8 cellular contexts compared by ENCODE assay signal in genomic region chr1:22611530-22611947, GRCh38. TPM values are rescaled to one million over a fixed set of nuclear protein-coding genes. Genes with fewer than 3 reads are reported as not detected.
DNase-seq lines count a peak whose midpoint lies in the region; ATAC-seq and TF ChIP-seq lines count a peak whose summit lies in the region.

No MANE protein-coding gene starts in this region.

- no peak overlapping the region for H3K27ac Mint-ChIP-seq in Calu3 (ENCODE audit: unreplicated experiment)
- H3K27ac Mint-ChIP-seq in mesothelial cell of epicardium: no peak overlapping the region

- peak; percentile 44 for DNase-seq in Calu3
- peak; percentile 42 for DNase-seq in MG63
- DNase-seq in brain pericyte (ENCODE audit: low read depth, low spot score): peak; percentile 18
- peak; percentile 66 to 86 for DNase-seq in mesothelial cell of epicardium (ENCODE audit: low spot score in 2 of 2, unreplicated experiment in 2 of 2)
- DNase-seq in omental fat pad (ENCODE audit: low spot score): no peak
- DNase-seq in superior temporal gyrus (ENCODE audit: extremely low spot score): no peak

- CTCF ChIA-PET in Calu3 (lab: Charles Lee): no interaction called here

- H3K36me3 ChIP-seq in MG63: no peaks in the 10 kb centered on the region

- intact Hi-C loops in Calu3 (cut with micrococcal nuclease; ENCODE audit: unreplicated experiment): no loop called here

- TF ChIP-seq CTCF in Calu3 (IDR thresholded peaks at IDR 0.05; ENCODE audit: unreplicated experiment) (no peak), mesothelial cell of epicardium (IDR thresholded peaks at IDR 0.05; ENCODE audit: unreplicated experiment) (no peak), omental fat pad (IDR thresholded peaks at IDR 0.05) (no peak)

- ATAC-seq in GM21526 (IDR thresholded peaks at IDR 0.05; ENCODE audit: low FRiP score, unreplicated experiment) (no peak), omental fat pad (ENCODE audit: low FRiP score) (no peak), GM18868 (IDR thresholded peaks at IDR 0.05; ENCODE audit: unreplicated experiment) (no peak)

- H3K4me3 Mint-ChIP-seq in Calu3 (ENCODE audit: low read depth, unreplicated experiment) (no peak overlapping the region), mesothelial cell of epicardium (no peak overlapping the region)

- H3K27me3 ChIP-seq in MG63: peaks cover 40% of the 10 kb centered on the region

- H3K27me3 Mint-ChIP-seq in Calu3 (ENCODE audit: unreplicated experiment) (peaks cover 95% of the 10 kb centered on the region), mesothelial cell of epicardium (ENCODE audit: low read depth) (peaks cover 91% of the 10 kb centered on the region)

- no peaks in the 10 kb centered on the region for H3K9me3 ChIP-seq in MG63

- no peak overlapping the region for H3K4me3 ChIP-seq in MG63

- H3K36me3 Mint-ChIP-seq in Calu3 (ENCODE audit: insufficient read depth, unreplicated experiment): no peaks in the 10 kb centered on the region
- H3K36me3 Mint-ChIP-seq in mesothelial cell of epicardium: no peaks in the 10 kb centered on the region

- H3K4me1 Mint-ChIP-seq in Calu3 (ENCODE audit: low read depth, unreplicated experiment) (no peaks in the 10 kb centered on the region), mesothelial cell of epicardium (no peaks in the 10 kb centered on the region)

- no peaks in the 10 kb centered on the region for H3K9me3 Mint-ChIP-seq in Calu3 (ENCODE audit: low read depth, unreplicated experiment)
- H3K9me3 Mint-ChIP-seq in mesothelial cell of epicardium: no peaks in the 10 kb centered on the region

- BruUV-seq in Calu3 (replicated peaks; lab: Mats Ljungman, UMichigan): no TSS peak

RNA-seq across cellular contexts. Expression of gene C1QA, which starts 24.9 kb away (rescaled TPM):
- total RNA-seq in Calu3 (2022) (not detected in 2 replicates), mesothelial cell of epicardium (not detected in 3 replicates), omental fat pad (100 to 1,000 TPM; 273 to 435 (median 364) TPM)
- not detected in 2 replicates for total RNA-seq in MG63 (2014; rRNA removed; shearing (Covaris generic); ENCODE audit: low replicate concordance)

RNA-seq across cellular contexts. Expression of gene C1QC, which starts 31.9 kb away (rescaled TPM):
- total RNA-seq in Calu3 (2022) (not detected in 2 replicates), mesothelial cell of epicardium (not detected in 3 replicates), omental fat pad (100 to 1,000 TPM; 224 to 461 (median 398) TPM)
- total RNA-seq in MG63 (2014; rRNA removed; shearing (Covaris generic); ENCODE audit: low replicate concordance): not detected in 2 replicates

RNA-seq across cellular contexts. Expression of gene C1QB, which starts 41.5 kb away (rescaled TPM):
- total RNA-seq in Calu3 (2022): not detected in 2 replicates
- not detected in 2 replicates for total RNA-seq in MG63 (2014; rRNA removed; shearing (Covaris generic); ENCODE audit: low replicate concordance)
- not detected in 3 replicates for total RNA-seq in mesothelial cell of epicardium
- 1,000 to 10,000 TPM in 1 of 4 donors, 100 to 1,000 TPM in 3; 692 to 1,052 (median 953) TPM for total RNA-seq in omental fat pad

RNA-seq across cellular contexts. Expression of gene EPHA8, which starts 48.2 kb away (rescaled TPM):
- total RNA-seq in Calu3 (2022) (not detected in 2 replicates), mesothelial cell of epicardium (0.09 TPM in 1 of 3 replicates, not detected in the others), omental fat pad (not detected)
- total RNA-seq in MG63 (2014; rRNA removed; shearing (Covaris generic); ENCODE audit: low replicate concordance): not detected in 2 replicates

Comparison
In these comparisons a context has a peak if more than half of its experiments do, and no peak if none do; other contexts are left out.
1. DNase-seq: peak in Calu3 (single experiment), MG63 (single experiment), brain pericyte (single experiment) and mesothelial cell of epicardium (2 of 2); none in omental fat pad (single experiment) and superior temporal gyrus (single experiment).
2. RNA of gene C1QA, which starts 24.9 kb away (total RNA-seq): 273 to 435 TPM in omental fat pad; not detected in Calu3, not detected in MG63 and not detected in mesothelial cell of epicardium; every median in the first group is over 100 times any median in the second.
3. RNA of gene C1QC, which starts 31.9 kb away (total RNA-seq): 224 to 461 TPM in omental fat pad; not detected in Calu3, not detected in MG63 and not detected in mesothelial cell of epicardium; every median in the first group is over 100 times any median in the second.
4. RNA of gene C1QB, which starts 41.5 kb away (total RNA-seq): 692 to 1,052 TPM in omental fat pad; not detected in Calu3, not detected in MG63 and not detected in mesothelial cell of epicardium; every median in the first group is over 100 times any median in the second.